ENCODE assay signal across 9 cellular contexts in genomic region chr18:65938592-65939372, GRCh38.
DNase-seq lines count a peak whose midpoint lies in the region; ATAC-seq lines count a peak whose summit lies in the region.
"Had no signal": no experiment of that assay in that cellular context is flagged by ENCODE, and none has a peak within 500 bp of the region (broad histone marks: within the 10 kb centered on the region; RNA-seq: fewer than 3 reads in every experiment).

No MANE protein-coding gene starts in this region.

- no peak overlapping the region for H3K4me3 ChIP-seq in iPS DF 6.9 (ENCODE audit: low read length)

- no peaks in the 10 kb centered on the region for H3K9me3 ChIP-seq in iPS DF 6.9 (ENCODE audit: control insufficient read depth, insufficient read depth, low read length)

- H3K27ac ChIP-seq in iPS DF 6.9 (ENCODE audit: low read length), result no peak overlapping the region

- no peaks in the 10 kb centered on the region for H3K27me3 ChIP-seq in iPS DF 6.9 (ENCODE audit: control insufficient read depth, insufficient read depth, low read length)

- WGBS in iPS DF 6.9 (ENCODE audit: insufficient coverage, insufficient read length), result no CpG with 5 or more reads among the region's 4 CpGs

- H3K4me1 ChIP-seq in iPS DF 6.9 (ENCODE audit: control insufficient read depth, insufficient read depth, low read length), result peaks cover 3% of the 10 kb centered on the region

- DNase-seq in D341Med (ENCODE audit: low spot score) (peak; percentile 60), HPDE6-E6E7 (ENCODE audit: extremely low spot score) (peak; percentile 22), SHP77 treated with DMSO at 0.1 percent for 48 hours (lab: John Stamatoyannopoulos, UW) (peak; percentile 15), iPS DF 6.9 (ENCODE audit: low read depth, low spot score) (peak; percentile 80), 8988T (no peak), DMS153 treated with DMSO at 0.1 percent for 48 hours (lab: John Stamatoyannopoulos, UW; ENCODE audit: unreplicated experiment) (no peak), DMS79 treated with DMSO at 0.1 percent for 48 hours (lab: John Stamatoyannopoulos, UW) (no peak)
- DNase-seq: IMR-90 had no signal

- H3K36me3 ChIP-seq in iPS DF 6.9 (ENCODE audit: control insufficient read depth, insufficient read depth, low read length), result no peaks in the 10 kb centered on the region

- peak; percentile 87 for ATAC-seq in GM19467 (IDR thresholded peaks at IDR 0.05; ENCODE audit: unreplicated experiment)

Comparison
In these comparisons a context has a peak if more than half of its experiments do, and no peak if none do; other contexts are left out.
1. DNase-seq: peak in D341Med (single experiment), HPDE6-E6E7 (single experiment), SHP77 treated with DMSO at 0.1 percent for 48 hours (single experiment) and iPS DF 6.9 (single experiment); none in 8988T (single experiment), DMS153 treated with DMSO at 0.1 percent for 48 hours (single experiment) and DMS79 treated with DMSO at 0.1 percent for 48 hours (single experiment).